ENCODE assay signal across 10 cellular contexts in the genomic region with DNA sequence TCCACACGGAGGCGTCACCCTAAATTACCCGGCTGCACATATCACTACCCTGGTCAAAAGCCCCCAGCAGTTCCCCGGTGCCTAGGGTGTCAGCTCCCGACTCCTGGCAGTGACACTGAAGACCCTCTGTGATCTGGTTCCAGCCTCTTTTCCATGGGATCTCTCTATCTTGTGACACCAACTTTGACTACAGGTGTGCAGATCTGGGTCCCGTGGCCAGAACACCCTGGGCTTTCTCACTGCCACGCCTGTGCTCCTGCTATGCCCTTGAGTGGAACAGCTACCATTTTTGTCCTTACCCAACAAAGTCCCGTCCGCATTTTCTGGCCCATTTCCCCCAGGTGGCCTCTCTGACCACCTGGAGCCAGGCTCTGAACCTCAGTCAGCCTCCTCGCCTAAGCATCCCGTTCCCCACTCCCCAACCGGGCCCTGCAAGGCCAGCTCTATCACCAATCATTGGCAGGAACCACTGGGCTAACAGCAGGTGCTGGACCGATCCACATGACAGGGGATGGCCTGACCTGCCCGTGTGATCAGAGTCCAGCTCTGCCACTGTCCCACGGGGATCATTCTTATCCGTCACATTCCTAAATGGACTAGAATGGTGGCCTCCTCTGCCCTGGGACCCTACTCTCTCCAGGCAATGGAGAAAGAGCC. TPM values are rescaled to one million over a fixed set of nuclear protein-coding genes. Genes with fewer than 3 reads are reported as not detected.
DNase-seq lines count a peak whose midpoint lies in the region; ATAC-seq and TF ChIP-seq lines count a peak whose summit lies in the region.
"Had no signal": no experiment of that assay in that cellular context is flagged by ENCODE, and none has a peak within 500 bp of the region (broad histone marks: within the 10 kb centered on the region; RNA-seq: fewer than 3 reads in every experiment).

No MANE protein-coding gene starts in this region.

- TF ChIP-seq CTCF in RWPE1 (conservative IDR thresholded peaks at IDR 0.05; ENCODE audit: low read depth) = no peak
- no peak for TF ChIP-seq CTCF in psoas muscle (IDR thresholded peaks at IDR 0.05)

- H3K4me1 ChIP-seq in CD4-positive, CD25-positive, alpha-beta regulatory T cell (ENCODE audit: control insufficient read depth, insufficient read depth, low read length, poor library complexity, severe bottlenecking) = peaks cover 68% of the 10 kb centered on the region
- H3K4me1 ChIP-seq in psoas muscle = peaks cover 50% of the 10 kb centered on the region

- CTCF ChIA-PET in RWPE1 (lab: Yijun Ruan, JAX) = interaction anchor here (0.7 kb wide), 1 partner anchor 124 kb away, joined by 3 read pairs; no protein-coding TSS in a partner anchor

- 55% methylated on average over 16 of the region's 16 CpGs for WGBS in psoas muscle, 3 donors

- no peaks in the 10 kb centered on the region for H3K27me3 ChIP-seq in CD4-positive, CD25-positive, alpha-beta regulatory T cell (ENCODE audit: control insufficient read depth, insufficient read depth, low read length)
- H3K27me3 ChIP-seq in psoas muscle (ENCODE audit: insufficient read depth in 3 of 3, low read length in 2 of 3) (no peaks in the 10 kb centered on the region), H7 (ENCODE audit: control insufficient read depth, insufficient read depth, low read length) (no peaks in the 10 kb centered on the region)

- no peak overlapping the region for H3K4me3 ChIP-seq in CD4-positive, CD25-positive, alpha-beta regulatory T cell (ENCODE audit: low read depth, low read length)
- H3K4me3 ChIP-seq in psoas muscle (no peak overlapping the region), H7 (ENCODE audit: insufficient read depth, low read depth, low read length) (no peak overlapping the region)

- H3K4me1 Mint-ChIP-seq in CD4-positive, CD25-positive, alpha-beta regulatory T cell = peaks cover 11 to 66% (median 34%) of the 10 kb centered on the region in 4 donors
- peaks cover 62 to 67% of the 10 kb centered on the region in 2 donors for H3K4me1 Mint-ChIP-seq in immature natural killer cell

- no peak for ATAC-seq in CD4-positive, CD25-positive, alpha-beta regulatory T cell (ENCODE audit: low read depth in 2 of 2)
- no peak for ATAC-seq in psoas muscle
- ATAC-seq in GM18867 (IDR thresholded peaks at IDR 0.05; ENCODE audit: unreplicated experiment) = no peak
- no peak for ATAC-seq in GM21786 (IDR thresholded peaks at IDR 0.05; ENCODE audit: unreplicated experiment)

- intact Hi-C loops in psoas muscle (cut with DNase I) = loop anchor here in 1 of 2 donors (5.0 kb wide), 2 partner anchors 59 to 354 kb away; no protein-coding TSS in a partner anchor

- H3K27ac Mint-ChIP-seq in CD4-positive, CD25-positive, alpha-beta regulatory T cell = peak overlapping the region; percentile 96 to 98 (median 97)
- H3K27ac Mint-ChIP-seq in immature natural killer cell = peak overlapping the region; percentile 97 to 99 (median 98)

- POLR2A ChIA-PET in RWPE1 (lab: Yijun Ruan, JAX; ENCODE audit: low non-redundant PET) = no interaction called here

- H3K36me3 Mint-ChIP-seq in CD4-positive, CD25-positive, alpha-beta regulatory T cell = no peaks in the 10 kb centered on the region
- no peaks in the 10 kb centered on the region for H3K36me3 Mint-ChIP-seq in immature natural killer cell

- peak overlapping the region; percentile 38 to 83 (median 72) for H3K4me3 Mint-ChIP-seq in CD4-positive, CD25-positive, alpha-beta regulatory T cell
- H3K4me3 Mint-ChIP-seq in immature natural killer cell = peak overlapping the region; percentile 75 to 87 (median 81)

- H3K9me3 Mint-ChIP-seq in CD4-positive, CD25-positive, alpha-beta regulatory T cell = no peaks in the 10 kb centered on the region
- H3K9me3 Mint-ChIP-seq in immature natural killer cell = peaks cover 0 to 1% (median 0%) of the 10 kb centered on the region in 6 donors

- no peaks in the 10 kb centered on the region for H3K36me3 ChIP-seq in CD4-positive, CD25-positive, alpha-beta regulatory T cell (ENCODE audit: control insufficient read depth, insufficient read depth, low read length)
- H3K36me3 ChIP-seq in psoas muscle (ENCODE audit: insufficient read depth in 1 of 2, low read depth in 1 of 2) (no peaks in the 10 kb centered on the region), H7 (replicated peaks; ENCODE audit: control insufficient read depth, insufficient read depth, low read length) (no peaks in the 10 kb centered on the region)

- peak overlapping the region; percentile 86 for H3K27ac ChIP-seq in CD4-positive, CD25-positive, alpha-beta regulatory T cell (ENCODE audit: insufficient read depth, low read length, poor library complexity, severe bottlenecking)
- H3K27ac ChIP-seq in RWPE1 = peak overlapping the region; percentile 93
- H3K27ac ChIP-seq in psoas muscle = peak overlapping the region; percentile 24

- no peak for DNase-seq in CD4-positive, CD25-positive, alpha-beta regulatory T cell
- DNase-seq in RWPE1 (ENCODE audit: low spot score) = no peak
- DNase-seq in immature natural killer cell = no peak
- no peak for DNase-seq in psoas muscle
- no peak for DNase-seq in H7
- DNase-seq in HUDEP-2 (lab: John Stamatoyannopoulos, UW; ENCODE audit: unreplicated experiment in 76 of 76) = no peak
- DNase-seq: islet precursor cell, NCI-H1092 had no signal

- H3K9me3 ChIP-seq in CD4-positive, CD25-positive, alpha-beta regulatory T cell (ENCODE audit: control insufficient read depth in 2 of 2, low read length in 2 of 2) = no peaks in the 10 kb centered on the region
- H3K9me3 ChIP-seq in psoas muscle = no peaks in the 10 kb centered on the region

- no peaks in the 10 kb centered on the region for H3K27me3 Mint-ChIP-seq in CD4-positive, CD25-positive, alpha-beta regulatory T cell
- H3K27me3 Mint-ChIP-seq in immature natural killer cell (ENCODE audit: low read depth in 3 of 3) = peaks cover 12 to 20% (median 19%) of the 10 kb centered on the region in 3 donors

RNA-seq across cellular contexts. Expression of a gene that starts 20.7 kb away (rescaled TPM):
- total RNA-seq in CD4-positive, CD25-positive, alpha-beta regulatory T cell = 102 TPM
- polyA plus RNA-seq in CD4-positive, CD25-positive, alpha-beta regulatory T cell = 10 to 100 TPM; 27.7 to 44.6 (median 35.4) TPM
- polyA plus RNA-seq in immature natural killer cell (1 to 10 TPM; 4.5 to 9.6 (median 9.1) TPM), psoas muscle (10 to 100 TPM; 12.2 to 52.9 (median 30.5) TPM)
- total RNA-seq in psoas muscle = 10 to 100 TPM; 38.0 to 46.8 (median 39.2) TPM
- 4.5 and 5.4 TPM in 2 replicates for total RNA-seq in H7 (2014; rRNA removed; shearing (Covaris generic))

Comparison
In these comparisons a context has a peak if more than half of its experiments do, and no peak if none do; other contexts are left out.
1. H3K27ac ChIP-seq: peak in every context shown above with its lines; median percentile 93 in RWPE1; 86 in CD4-positive, CD25-positive, alpha-beta regulatory T cell; 24 in psoas muscle.